In genomic region chr19:7507884-7508283, GRCh38 we compare ENCODE assay signal across 9 cellular contexts. TPM values are rescaled to one million over a fixed set of nuclear protein-coding genes. Genes with fewer than 3 reads are reported as not detected.
DNase-seq lines count a peak whose midpoint lies in the region; ATAC-seq and TF ChIP-seq lines count a peak whose summit lies in the region.
"Had no signal": no experiment of that assay in that cellular context is flagged by ENCODE, and none has a peak within 500 bp of the region (broad histone marks: within the 10 kb centered on the region; RNA-seq: fewer than 3 reads in every experiment).

No MANE protein-coding gene starts in this region.

- no peaks in the 10 kb centered on the region for H3K9me3 Mint-ChIP-seq in glutamatergic neuron (ENCODE audit: unreplicated experiment)
- H3K9me3 Mint-ChIP-seq: activated naive CD4-positive, alpha-beta T cell treated with anti-CD3 and anti-CD28 coated beads, Interleukin-2, amount 50 U/mL, for 24 hours had no signal

- H3K27me3 Mint-ChIP-seq in glutamatergic neuron (ENCODE audit: unreplicated experiment), result peaks cover 6% of the 10 kb centered on the region

- no peaks in the 10 kb centered on the region for H3K36me3 Mint-ChIP-seq in glutamatergic neuron (ENCODE audit: unreplicated experiment)
- H3K36me3 Mint-ChIP-seq: activated naive CD4-positive, alpha-beta T cell treated with anti-CD3 and anti-CD28 coated beads, Interleukin-2, amount 50 U/mL, for 24 hours had no signal

- no TSS peak for BruUV-seq in HCT116 (replicated peaks; lab: Mats Ljungman, UMichigan)

- H3K4me3 Mint-ChIP-seq in glutamatergic neuron (ENCODE audit: unreplicated experiment), result no peak overlapping the region
- H3K4me3 Mint-ChIP-seq: activated naive CD4-positive, alpha-beta T cell treated with anti-CD3 and anti-CD28 coated beads, Interleukin-2, amount 50 U/mL, for 24 hours had no signal

- no peaks in the 10 kb centered on the region for H3K4me1 Mint-ChIP-seq in glutamatergic neuron (ENCODE audit: low read depth, unreplicated experiment)

- H3K9me3 ChIP-seq in HCT116 (ENCODE audit: control insufficient read depth in 1 of 2, insufficient read depth in 1 of 2, low read depth in 1 of 2, low read length in 2 of 2) (no peaks in the 10 kb centered on the region), spleen (no peaks in the 10 kb centered on the region)

- ATAC-seq in HCT116, result peak; percentile 76
- no peak for ATAC-seq in GM18873 (IDR thresholded peaks at IDR 0.05; ENCODE audit: low FRiP score, unreplicated experiment)
- ATAC-seq in HG02610 (IDR thresholded peaks at IDR 0.05; ENCODE audit: unreplicated experiment), result no peak
- no peak for ATAC-seq in HG03135 (IDR thresholded peaks at IDR 0.05; ENCODE audit: unreplicated experiment)

- no peak overlapping the region for H3K27ac Mint-ChIP-seq in glutamatergic neuron (ENCODE audit: unreplicated experiment)
- H3K27ac Mint-ChIP-seq: activated naive CD4-positive, alpha-beta T cell treated with anti-CD3 and anti-CD28 coated beads, Interleukin-2, amount 50 U/mL, for 24 hours had no signal

- no peak for TF ChIP-seq RAD21 in HCT116 (IDR thresholded peaks at IDR 0.05; ENCODE audit: low read depth)

- RAD21 ChIA-PET in HCT116 (lab: Charles Lee; ENCODE audit: low non-redundant PET in 1 of 2, low total read pairs in 2 of 2, uncharacterized antibody in 2 of 2, unreplicated experiment in 2 of 2), result no interaction called here

- H3K36me3 ChIP-seq in HCT116 (ENCODE audit: control insufficient read depth in 1 of 2, insufficient read depth in 2 of 2, low read length in 2 of 2) (no peaks in the 10 kb centered on the region), spleen (no peaks in the 10 kb centered on the region)

- H2AFZ ChIP-seq in HCT116 (ENCODE audit: low read depth, low read length, poor library complexity, severe bottlenecking), result no peak overlapping the region

- peak overlapping the region; percentile 46 for H3K27ac ChIP-seq in HCT116 (ENCODE audit: low read depth, low read length)
- H3K27ac ChIP-seq in spleen, result no peak overlapping the region

- intact Hi-C loops in HCT116 (cut with micrococcal nuclease) (loop anchor here (2.0 kb wide), 1 partner anchor 27 kb away; the partner anchor contains the start of gene PNPLA6), spleen (cut with DNase I; ENCODE audit: low total_unique reads) (no loop called here)

- no peaks in the 10 kb centered on the region for H4K20me1 ChIP-seq in HCT116 (ENCODE audit: insufficient read depth)

- 37 to 55% (median 50%) methylated on average over 11 of the region's 11 CpGs for WGBS in spleen, 5 donors

- peak overlapping the region; percentile 91 for H3K4me2 ChIP-seq in HCT116 (ENCODE audit: low read length)

- no peaks in the 10 kb centered on the region for H3K79me2 ChIP-seq in HCT116 (ENCODE audit: insufficient read depth, low read length)

- H3K4me1 ChIP-seq in HCT116 (ENCODE audit: control insufficient read depth in 1 of 2, insufficient read depth in 2 of 2, low read length in 2 of 2) (peaks cover 21 to 39% of the 10 kb centered on the region in 2 experiments), spleen (peaks cover 0 to 31% (median 11%) of the 10 kb centered on the region in 6 donors)

- POLR2A ChIA-PET in HCT116 (lab: Charles Lee), result no interaction called here

- peak overlapping the region; percentile 50; the same call in 1 of the 2 replicates for H3K9ac ChIP-seq in HCT116 (ENCODE audit: low read length)

- CTCF ChIA-PET in HCT116 (lab: Charles Lee), result interaction anchor here (1.1 to 1.9 kb wide), 2 partner anchors 11 to 406 kb away, joined by 3 to 10 read pairs; a partner anchor contains a TSS

- DNase-seq in AG08395 (ENCODE audit: low spot score), result peak; percentile 91
- DNase-seq in HCT116 (ENCODE audit: low read depth, low spot score), result peak; percentile 90
- peak; percentile 85 for DNase-seq in T1000 (lab: John Stamatoyannopoulos, UW)
- DNase-seq in glutamatergic neuron, result peak; percentile 75
- peak; percentile 86 for DNase-seq in spleen

- no peaks in the 10 kb centered on the region for H3K27me3 ChIP-seq in HCT116 (ENCODE audit: insufficient read depth, low read length)
- peaks cover 0 to 53% (median 7%) of the 10 kb centered on the region in 7 donors for H3K27me3 ChIP-seq in spleen (replicated peaks in 1 of 7)

- TF ChIP-seq POLR2A in HCT116 (IDR thresholded peaks at IDR 0.05; ENCODE audit: borderline replicate concordance, extremely low read depth, insufficient read depth, insufficient read length) (no peak), spleen (IDR thresholded peaks at IDR 0.05) (no peak)

- H3K9me2 ChIP-seq in HCT116 (ENCODE audit: insufficient read depth), result no peaks in the 10 kb centered on the region

- H3K4me3 ChIP-seq in HCT116 (replicated peaks in 1 of 2; ENCODE audit: low read depth in 1 of 2, low read length in 2 of 2), result peak overlapping the region; percentile 15 to 39; a peak in 2 of 4 replicates
- H3K4me3 ChIP-seq in spleen, result no peak overlapping the region

- no peak for TF ChIP-seq CTCF in HCT116 (IDR thresholded peaks at IDR 0.05 in 2 of 3, conservative IDR thresholded peaks at IDR 0.05 in 1 of 3; ENCODE audit: borderline replicate concordance in 1 of 3, insufficient read depth in 1 of 3, low read depth in 2 of 3, low read length in 2 of 3)
- no peak for TF ChIP-seq CTCF in glutamatergic neuron (IDR thresholded peaks at IDR 0.05; ENCODE audit: partially characterized antibody, unreplicated experiment)
- no peak for TF ChIP-seq CTCF in spleen (IDR thresholded peaks at IDR 0.05 in 8 of 11, conservative IDR thresholded peaks at IDR 0.05 in 3 of 11)

TF ChIP-seq in HCT116, 20 proteins besides CTCF, POLR2A, EP300 and RAD21:
- TF ChIP-seq SP1 (IDR thresholded peaks at IDR 0.05; ENCODE audit: low read depth) (peak; percentile 67), CEBPB (IDR thresholded peaks at IDR 0.05; ENCODE audit: low read depth) (no peak), CBX3 (IDR thresholded peaks at IDR 0.05; ENCODE audit: low read depth) (no peak), POLR2AphosphoS5 (IDR thresholded peaks at IDR 0.05; ENCODE audit: low read depth, low read length) (peak; percentile 64), ZBTB33 (IDR thresholded peaks at IDR 0.05; ENCODE audit: extremely low read depth, insufficient replicate concordance, low read length) (no peak)
- TF ChIP-seq, protein P1, sequence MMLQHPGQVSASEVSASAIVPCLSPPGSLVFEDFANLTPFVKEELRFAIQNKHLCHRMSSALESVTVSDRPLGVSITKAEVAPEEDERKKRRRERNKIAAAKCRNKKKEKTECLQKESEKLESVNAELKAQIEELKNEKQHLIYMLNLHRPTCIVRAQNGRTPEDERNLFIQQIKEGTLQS (IDR thresholded peaks at IDR 0.05), result no peak

RNA-seq across cellular contexts. Expression of gene ZNF358, which starts 8.0 kb away (rescaled TPM):
- total RNA-seq in HCT116 (2021; ENCODE audit: unreplicated experiment), result 20.7 TPM
- 20.5 and 21.0 TPM in 2 replicates for polyA plus RNA-seq in HCT116 (2012)
- 148 TPM for total RNA-seq in glutamatergic neuron (ENCODE audit: unreplicated experiment)
- 10 to 100 TPM; 22.8 to 50.5 (median 43.6) TPM for total RNA-seq in spleen
- polyA plus RNA-seq in spleen, result 10 to 100 TPM; 23.8 to 44.6 (median 30.6) TPM

RNA-seq across cellular contexts. Expression of gene MCOLN1, which starts 14.5 kb away (rescaled TPM):
- total RNA-seq in HCT116 (2021; ENCODE audit: unreplicated experiment) (19.1 TPM), glutamatergic neuron (ENCODE audit: unreplicated experiment) (39.8 TPM), spleen (100 to 1,000 TPM in 6 of 7 donors, 10 to 100 TPM in 1; 76.9 to 166 (median 131) TPM)
- polyA plus RNA-seq in HCT116 (2012), result 15.5 and 19.6 TPM in 2 replicates
- polyA plus RNA-seq in spleen, result 100 to 1,000 TPM in 1 of 3 donors, 10 to 100 TPM in 2; 25.1 to 106 (median 68.5) TPM

RNA-seq across cellular contexts. Expression of gene PEX11G, which starts 19.0 kb away (rescaled TPM):
- 6.4 TPM for total RNA-seq in HCT116 (2021; ENCODE audit: unreplicated experiment)
- 4.7 and 5.1 TPM in 2 replicates for polyA plus RNA-seq in HCT116 (2012)
- total RNA-seq in glutamatergic neuron (ENCODE audit: unreplicated experiment), result 2.6 TPM
- 1 to 10 TPM; 2.3 to 9.6 (median 5.2) TPM for total RNA-seq in spleen
- polyA plus RNA-seq in spleen, result 1 to 10 TPM; 3.4 to 7.8 (median 4.0) TPM

RNA-seq across cellular contexts. Expression of gene PNPLA6, which starts 27.6 kb away (rescaled TPM):
- total RNA-seq in HCT116 (2021; ENCODE audit: unreplicated experiment), result 159 TPM
- polyA plus RNA-seq in HCT116 (2012), result 84.5 and 99.9 TPM in 2 replicates
- total RNA-seq in glutamatergic neuron (ENCODE audit: unreplicated experiment), result 82.0 TPM
- 100 to 1,000 TPM; 125 to 225 (median 151) TPM for total RNA-seq in spleen
- polyA plus RNA-seq in spleen, result 100 to 1,000 TPM in 2 of 3 donors, 10 to 100 TPM in 1; 51.0 to 142 (median 130) TPM

Comparison
In these comparisons a context has a peak if more than half of its experiments do, and no peak if none do; other contexts are left out.
1. H3K4me3 ChIP-seq: peak in HCT116 (2 of 2); none in spleen (0 of 8).
2. Peak in every context shown above with its lines, with median percentiles within 50 percentile points of each other: DNase-seq.